In genomic region chr17:65064452-65065019, GRCh38 we compare ENCODE assay signal across 12 cellular contexts. TPM values are rescaled to one million over a fixed set of nuclear protein-coding genes. Genes with fewer than 3 reads are reported as not detected.
DNase-seq lines count a peak whose midpoint lies in the region; ATAC-seq and TF ChIP-seq lines count a peak whose summit lies in the region.
"Had no signal": no experiment of that assay in that cellular context is flagged by ENCODE, and none has a peak within 500 bp of the region (broad histone marks: within the 10 kb centered on the region; RNA-seq: fewer than 3 reads in every experiment).

No MANE protein-coding gene starts in this region.

- H3K4me3 ChIP-seq in MG63 (no peak overlapping the region), breast epithelium (no peak overlapping the region), mesendoderm (ENCODE audit: low read length) (no peak overlapping the region), left ventricle myocardium inferior (no peak overlapping the region), ascending aorta (no peak overlapping the region)
- H3K4me3 ChIP-seq: BLaER1, HAP-1, SK-N-MC had no signal

- WGBS in mesendoderm (ENCODE audit: extremely low coverage, insufficient coverage, low lambda C conversion rate) = no CpG with 5 or more reads among the region's 6 CpGs

- H3K9ac ChIP-seq in mesendoderm (ENCODE audit: low read length) = no peak overlapping the region
- H3K9ac ChIP-seq: BLaER1 had no signal

- H3K27me3 ChIP-seq in MG63 (no peaks in the 10 kb centered on the region), breast epithelium (no peaks in the 10 kb centered on the region), mesendoderm (ENCODE audit: insufficient read depth, low read length, poor library complexity) (no peaks in the 10 kb centered on the region), left ventricle myocardium inferior (ENCODE audit: low read depth) (no peaks in the 10 kb centered on the region), ascending aorta (no peaks in the 10 kb centered on the region)
- H3K27me3 ChIP-seq: BLaER1 had no signal

- no peaks in the 10 kb centered on the region for H3K36me3 Mint-ChIP-seq in activated naive CD8-positive, alpha-beta T cell treated with anti-CD3 and anti-CD28 coated beads for 36 hours
- H3K36me3 Mint-ChIP-seq: naive B cell had no signal

- H3K4me3 Mint-ChIP-seq in activated naive CD8-positive, alpha-beta T cell treated with anti-CD3 and anti-CD28 coated beads for 36 hours = no peak overlapping the region
- H3K4me3 Mint-ChIP-seq: naive B cell had no signal

- no peaks in the 10 kb centered on the region for H3K9me3 Mint-ChIP-seq in activated naive CD8-positive, alpha-beta T cell treated with anti-CD3 and anti-CD28 coated beads for 36 hours
- H3K9me3 Mint-ChIP-seq: naive B cell had no signal

- H3K9me3 ChIP-seq in MG63 = no peaks in the 10 kb centered on the region
- no peaks in the 10 kb centered on the region for H3K9me3 ChIP-seq in breast epithelium
- no peaks in the 10 kb centered on the region for H3K9me3 ChIP-seq in left ventricle myocardium inferior (replicated peaks)
- H3K9me3 ChIP-seq in ascending aorta = no peaks in the 10 kb centered on the region
- H3K9me3 ChIP-seq: BLaER1, HAP-1 had no signal

- no peak overlapping the region for H3K27ac Mint-ChIP-seq in activated naive CD8-positive, alpha-beta T cell treated with anti-CD3 and anti-CD28 coated beads for 36 hours

- H3K4me2 ChIP-seq in mesendoderm (ENCODE audit: low read length) = no peak overlapping the region
- H3K4me2 ChIP-seq: BLaER1 had no signal

- no peaks in the 10 kb centered on the region for H3K36me3 ChIP-seq in MG63
- H3K36me3 ChIP-seq in breast epithelium = no peaks in the 10 kb centered on the region
- no peaks in the 10 kb centered on the region for H3K36me3 ChIP-seq in mesendoderm (ENCODE audit: control insufficient read depth, insufficient read depth, low read length)
- no peaks in the 10 kb centered on the region for H3K36me3 ChIP-seq in left ventricle myocardium inferior
- H3K36me3 ChIP-seq in ascending aorta = no peaks in the 10 kb centered on the region
- H3K36me3 ChIP-seq: BLaER1, HAP-1 had no signal

- DNase-seq in ACHN (peak; percentile 75), MG63 (peak; percentile 49), breast epithelium (ENCODE audit: low spot score in 2 of 2) (peak in 1 of 2 donors; percentile 67), mesendoderm (peak; percentile 95), left ventricle myocardium inferior (no peak), ascending aorta (ENCODE audit: low spot score in 2 of 2) (no peak)
- no peak for DNase-seq in activated naive CD8-positive, alpha-beta T cell treated with anti-CD3 and anti-CD28 coated beads for 36 hours
- DNase-seq: naive B cell had no signal

- H2BK5ac ChIP-seq in mesendoderm (ENCODE audit: low read length) = no peak overlapping the region

- H3K27me3 Mint-ChIP-seq in activated naive CD8-positive, alpha-beta T cell treated with anti-CD3 and anti-CD28 coated beads for 36 hours = peaks cover 4% of the 10 kb centered on the region

- intact Hi-C loops in breast epithelium (cut with DNase I; ENCODE audit: low total_unique reads) = no loop called here
- intact Hi-C loops in left ventricle myocardium inferior (cut with micrococcal nuclease) = no loop called here
- intact Hi-C loops in ascending aorta (cut with DNase I) = no loop called here

- H3K23ac ChIP-seq in mesendoderm (ENCODE audit: low read length) = no peak overlapping the region

- H2BK15ac ChIP-seq in mesendoderm (replicated peaks; ENCODE audit: low read depth) = no peak overlapping the region

- in situ Hi-C loops in ACHN (cut with HindIII; ENCODE audit: low pct_ligation_motif_present, low pct_unique_long_range_greater_than_20kb, low sequenced_read_pairs) = no loop called here

- no peak overlapping the region for H3K4ac ChIP-seq in mesendoderm (ENCODE audit: low read depth, low read length)

- H2AK5ac ChIP-seq in mesendoderm (ENCODE audit: low read length) = no peak overlapping the region

- H3K79me2 ChIP-seq in mesendoderm (ENCODE audit: control insufficient read depth, insufficient read depth, low read length) = no peaks in the 10 kb centered on the region

- H3K4me1 Mint-ChIP-seq in activated naive CD8-positive, alpha-beta T cell treated with anti-CD3 and anti-CD28 coated beads for 36 hours = no peaks in the 10 kb centered on the region

- H3K27ac ChIP-seq in breast epithelium = peak overlapping the region; percentile 23 to 54
- peak overlapping the region; percentile 3 for H3K27ac ChIP-seq in mesendoderm (ENCODE audit: low read depth, low read length)
- no peak overlapping the region for H3K27ac ChIP-seq in left ventricle myocardium inferior (replicated peaks)
- no peak overlapping the region for H3K27ac ChIP-seq in ascending aorta
- H3K27ac ChIP-seq: BLaER1, SK-N-MC had no signal

- ATAC-seq in GM21390 (IDR thresholded peaks at IDR 0.05; ENCODE audit: unreplicated experiment) = no peak

- TF ChIP-seq CTCF in breast epithelium (IDR thresholded peaks at IDR 0.05) = no peak
- no peak for TF ChIP-seq CTCF in left ventricle myocardium inferior (IDR thresholded peaks at IDR 0.05; ENCODE audit: borderline replicate concordance)
- TF ChIP-seq CTCF in ascending aorta (IDR thresholded peaks at IDR 0.05) = no peak

- no peak for TF ChIP-seq POLR2A in breast epithelium (IDR thresholded peaks at IDR 0.05)

- H3K18ac ChIP-seq in mesendoderm (ENCODE audit: low read length) = peak overlapping the region; percentile 4

- no peak overlapping the region for H4K8ac ChIP-seq in mesendoderm (ENCODE audit: low read depth, low read length)

- peaks cover 0 to 2% of the 10 kb centered on the region in 2 donors for H3K4me1 ChIP-seq in breast epithelium
- peaks cover 1% of the 10 kb centered on the region for H3K4me1 ChIP-seq in mesendoderm (ENCODE audit: control insufficient read depth, low read depth, low read length)
- peaks cover 20% of the 10 kb centered on the region for H3K4me1 ChIP-seq in left ventricle myocardium inferior
- peaks cover 0 to 3% of the 10 kb centered on the region in 2 donors for H3K4me1 ChIP-seq in ascending aorta

- H3K56ac ChIP-seq in mesendoderm (ENCODE audit: low read length) = peak overlapping the region; percentile 28

- H3K79me1 ChIP-seq in mesendoderm (ENCODE audit: low read length) = no peaks in the 10 kb centered on the region

- H2BK120ac ChIP-seq in mesendoderm (ENCODE audit: low read depth, low read length) = no peak overlapping the region

- no peak overlapping the region for H4K5ac ChIP-seq in mesendoderm (ENCODE audit: low read length)

RNA-seq across cellular contexts. Expression of gene GNA13, which starts 8.0 kb away (rescaled TPM):
- 22.7 and 42.2 TPM in 2 replicates for total RNA-seq in MG63 (2014; rRNA removed; shearing (Covaris generic); ENCODE audit: low replicate concordance)
- total RNA-seq in breast epithelium (10 to 100 TPM; 42.9 to 74.6 (median 47.8) TPM), left ventricle myocardium inferior (19.7 TPM), ascending aorta (35.8 TPM)
- polyA plus RNA-seq in mesendoderm (2013, experiment 1 of 2) = 38.2 TPM
- polyA plus RNA-seq in mesendoderm (2013, experiment 2 of 2) = 37.3 TPM
- total RNA-seq in activated naive CD8-positive, alpha-beta T cell treated with anti-CD3 and anti-CD28 coated beads for 36 hours = 10 to 100 TPM; 53.8 to 54.2 TPM

Comparison
In these comparisons a context has a peak if more than half of its experiments do, and no peak if none do; other contexts are left out.
1. DNase-seq: peak in ACHN (single experiment), MG63 (single experiment) and mesendoderm (single experiment); none in left ventricle myocardium inferior (single experiment), activated naive CD8-positive, alpha-beta T cell treated with anti-CD3 and anti-CD28 coated beads for 36 hours (single experiment) and ascending aorta (0 of 2).
2. H3K27ac ChIP-seq: peak in breast epithelium (2 of 2) and mesendoderm (single experiment); none in left ventricle myocardium inferior (single experiment) and ascending aorta (0 of 2).